33 cellular contexts compared by ENCODE assay signal in genomic region chr4:152877868-152878267, GRCh38.
"Had no signal": no experiment of that assay in that cellular context is flagged by ENCODE, and none has a peak within 500 bp of the region (broad histone marks: within the 10 kb centered on the region; RNA-seq: fewer than 3 reads in every experiment).

No MANE protein-coding gene starts in this region.

- H3K27me3 ChIP-seq: adrenal gland, body of pancreas, brain microvascular endothelial cell, breast epithelium had no signal

- ATAC-seq: activated CD8-positive, alpha-beta T cell treated with anti-CD3 and anti-CD28 coated beads for 36 hours; activated naive CD4-positive, alpha-beta T cell treated with anti-CD3 and anti-CD28 coated beads, Interleukin-2, amount 50 U/mL, for 72 hours; activated T-cell treated with anti-CD3 and anti-CD28 coated beads, Interleukin-2, amount 50 U/mL, for 4 hours; activated T-cell treated with anti-CD3 and anti-CD28 coated beads, Interleukin-2, amount 50 U/mL, for 72 hours; activated T-helper 17 cell treated with anti-CD3 and anti-CD28 coated beads, Interleukin-2, amount 50 U/mL, for 72 hours; body of pancreas; T-cell; T-helper 17 cell had no signal

- DNase-seq: activated B cell treated with CpG ODN at 0.5 μM for 24 hours; activated CD4-positive, alpha-beta memory T cell treated with anti-CD3 and anti-CD28 coated beads for 36 hours; activated CD4-positive, alpha-beta T cell treated with anti-CD3 and anti-CD28 coated beads for 4 hours; activated CD4-positive, alpha-beta T cell treated with anti-CD3 and anti-CD28 coated beads, Interleukin-2, amount 10 ng/mL, durations not matched to agents 24 days and 14 days; activated CD4-positive, alpha-beta T cell treated with anti-CD3 and anti-CD28 coated beads, Interleukin-2, amount 50 U/mL, for 1 hour; activated CD4-positive, alpha-beta T cell treated with anti-CD3 and anti-CD28 coated beads, Interleukin-2, amount 50 U/mL, for 4 hours; activated CD4-positive, CD25-positive, alpha-beta regulatory T cell treated with anti-CD3 and anti-CD28 coated beads, Interleukin-2, amount 50 U/mL, for 72 hours; activated CD8-positive, alpha-beta memory T cell treated with anti-CD3 and anti-CD28 coated beads, Interleukin-2, amount 50 U/mL, for 4 hours; activated CD8-positive, alpha-beta T cell treated with anti-CD3 and anti-CD28 coated beads for 36 hours; activated effector memory CD4-positive, alpha-beta T cell treated with anti-CD3 and anti-CD28 coated beads, Interleukin-2, amount 50 U/mL, for 16 hours; activated gamma-delta T cell treated with Interleukin-2 at 50 U/mL for 16 hours; activated naive CD4-positive, alpha-beta T cell; activated naive CD4-positive, alpha-beta T cell treated with anti-CD3 and anti-CD28 coated beads for 36 hours; activated naive CD4-positive, alpha-beta T cell treated with anti-CD3 and anti-CD28 coated beads, Interleukin-2, amount 50 U/mL, for 16 hours; activated naive CD8-positive, alpha-beta T cell treated with anti-CD3 and anti-CD28 coated beads for 36 hours; activated T-cell treated with anti-CD3 and anti-CD28 coated beads for 4 hours; activated T-cell treated with anti-CD3 and anti-CD28 coated beads, Interleukin-2, amount 50 U/mL, for 1 hour; activated T-cell treated with anti-CD3 and anti-CD28 coated beads, Interleukin-2, amount 50 U/mL, for 4 hours; activated T-cell treated with anti-CD3 and anti-CD28 coated beads, Interleukin-2, amount 50 U/mL, for 72 hours; adrenal gland; amniotic stem cell; aorta; body of pancreas; brain microvascular endothelial cell; central memory CD4-positive, alpha-beta T cell; T-cell; T-helper 17 cell had no signal

- H3K36me3 ChIP-seq: adrenal gland, breast epithelium had no signal

- H3K27ac ChIP-seq: adrenal gland, body of pancreas, brain microvascular endothelial cell, breast epithelium, VCaP had no signal

- H3K4me1 ChIP-seq: adrenal gland, body of pancreas, breast epithelium had no signal

- H3K4me3 ChIP-seq: adrenal gland, body of pancreas, breast epithelium had no signal

- FAIRE-seq: astrocyte, TTC549 had no signal

- H3K9me3 ChIP-seq: adrenal gland, body of pancreas, breast epithelium had no signal
